In the genomic region with DNA sequence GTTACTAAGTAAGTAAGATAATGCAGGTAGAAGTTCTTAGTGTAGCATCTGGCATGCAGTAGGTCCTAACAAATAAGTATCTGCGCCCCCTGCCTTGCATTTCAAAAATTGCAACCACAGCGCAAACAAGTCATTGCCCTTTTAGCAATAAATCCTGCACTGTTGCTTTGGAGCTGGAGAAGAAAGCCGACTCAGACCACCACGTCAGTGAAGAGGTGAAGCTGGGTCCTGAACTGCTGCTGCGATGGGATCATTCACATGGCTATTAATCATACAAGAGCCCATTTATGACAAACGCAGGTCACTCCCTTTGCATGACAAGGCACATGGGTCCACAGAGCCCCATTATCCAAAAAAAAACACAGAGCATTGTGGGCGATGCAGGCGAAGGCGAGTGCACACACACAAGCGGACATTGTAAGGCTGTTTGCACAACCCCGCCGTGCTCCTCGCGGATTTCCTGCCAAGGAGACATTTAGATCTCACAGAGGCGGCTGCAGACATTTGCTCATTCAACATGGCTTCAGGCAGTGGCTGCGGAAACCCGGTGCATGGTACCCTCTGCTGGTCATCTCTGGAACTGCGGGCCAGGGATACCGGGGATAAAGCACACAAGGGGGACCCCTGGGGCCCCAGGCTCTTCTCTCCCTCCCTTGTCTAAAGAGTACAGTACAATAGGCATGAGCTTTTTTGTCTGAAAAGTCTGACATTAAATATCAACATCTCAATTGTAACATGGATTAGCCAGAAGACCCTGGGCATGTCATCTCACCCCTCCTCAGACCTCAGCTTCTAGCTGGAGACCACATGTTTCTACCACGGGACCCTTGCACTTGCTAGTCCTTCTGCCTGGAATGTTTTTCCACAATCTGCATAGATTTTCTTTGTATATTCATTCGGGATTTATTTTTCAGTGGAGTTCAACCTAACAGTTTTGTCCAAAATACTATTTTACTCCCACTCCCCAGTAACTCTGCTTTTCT, we compare ENCODE assay signal across 8 cellular contexts. TPM values are rescaled to one million over a fixed set of nuclear protein-coding genes. Genes with fewer than 3 reads are reported as not detected.
A peak's percentile ranks its signal among the peaks of the same experiment; 100 is the strongest.
DNase-seq lines count a peak whose midpoint lies in the region; ATAC-seq, FAIRE-seq and TF ChIP-seq lines count a peak whose summit lies in the region.

No MANE protein-coding gene starts in this region.

- DNase-seq in ACHN (peak; percentile 69), NCI-H2107 treated with DMSO at 0.1 percent for 48 hours (lab: John Stamatoyannopoulos, UW; ENCODE audit: unreplicated experiment) (peak; percentile 39), keratinocyte (ENCODE audit: low read depth, low spot score) (peak; percentile 58)
- DNase-seq in central memory CD4-positive, alpha-beta T cell, result peak; percentile 70
- DNase-seq in stimulated activated CD4-positive, alpha-beta T cell treated with anti-CD3 and anti-CD28 coated beads, Interleukin-15, amount 100 ng/mL, for 1 hour (ENCODE audit: low read depth in 1 of 2, low spot score in 1 of 2), result peak; percentile 65 to 83

- TF ChIP-seq CTCF in WI38 (IDR thresholded peaks at IDR 0.05; ENCODE audit: low read depth, low read length) (peak; percentile 94), keratinocyte (optimal IDR thresholded peaks at IDR 0.05 in 1 of 3, IDR thresholded peaks at IDR 0.05 in 1 of 3, conservative IDR thresholded peaks at IDR 0.05 in 1 of 3; ENCODE audit: extremely low read depth in 1 of 3, insufficient read depth in 2 of 3, low read length in 3 of 3) (peak; percentile 84 to 96 (median 91))

- no peaks in the 10 kb centered on the region for H3K36me3 ChIP-seq in keratinocyte (ENCODE audit: control insufficient read depth in 2 of 2, extremely low read depth in 1 of 2, insufficient read depth in 2 of 2, low read length in 2 of 2)

- no peaks in the 10 kb centered on the region for H3K9me1 ChIP-seq in keratinocyte (ENCODE audit: control insufficient read depth, extremely low read depth, insufficient read depth, low read length)

- no peaks in the 10 kb centered on the region for H3K79me2 ChIP-seq in keratinocyte (ENCODE audit: control insufficient read depth, insufficient read depth, low read length)

- ATAC-seq in GM18519 (IDR thresholded peaks at IDR 0.05; ENCODE audit: low FRiP score, unreplicated experiment) (peak; percentile 70), HG03066 (IDR thresholded peaks at IDR 0.05; ENCODE audit: low read depth, unreplicated experiment) (peak; percentile 89)

- no peak overlapping the region for H3K27ac ChIP-seq in keratinocyte (ENCODE audit: control insufficient read depth, insufficient read depth, low read length)

- FAIRE-seq in keratinocyte (lab: Jason Lieb, UNC), result peak; percentile 52

- H3K4me2 ChIP-seq in keratinocyte (ENCODE audit: control insufficient read depth, extremely low read depth, insufficient read depth, low read depth, low read length), result peak overlapping the region; percentile 98

- H3K27me3 ChIP-seq in keratinocyte (ENCODE audit: control insufficient read depth, extremely low read depth, insufficient read depth, low read length), result no peaks in the 10 kb centered on the region

- dilution Hi-C loops in keratinocyte (cut with MboI; ENCODE audit: extremely low pct_ligation_motif_present, low sequenced_read_pairs), result no loop called here

- no peaks in the 10 kb centered on the region for H3K9me3 ChIP-seq in keratinocyte (ENCODE audit: control insufficient read depth, low read depth, low read length)

- peaks cover 8% of the 10 kb centered on the region for H3K4me1 ChIP-seq in keratinocyte (ENCODE audit: control insufficient read depth, extremely low read depth, insufficient read depth, low read length)

- H3K9ac ChIP-seq in keratinocyte (ENCODE audit: control insufficient read depth, extremely low read depth, insufficient read depth, low read length), result no peak overlapping the region

- peak overlapping the region; percentile 87 for H2AFZ ChIP-seq in keratinocyte (ENCODE audit: control insufficient read depth, low read length)

- no peaks in the 10 kb centered on the region for H4K20me1 ChIP-seq in keratinocyte (ENCODE audit: control insufficient read depth, extremely low read depth, insufficient read depth, low read length)

- in situ Hi-C loops in ACHN (cut with HindIII; ENCODE audit: low pct_ligation_motif_present, low pct_unique_long_range_greater_than_20kb, low sequenced_read_pairs), result no loop called here

- peak overlapping the region; percentile 43 for H3K4me3 ChIP-seq in WI38 (ENCODE audit: low read depth, low read length)
- peak overlapping the region; percentile 19 to 58 (median 57) for H3K4me3 ChIP-seq in keratinocyte (ENCODE audit: control insufficient read depth in 2 of 3, extremely low read depth in 1 of 3, insufficient read depth in 2 of 3, low read depth in 1 of 3, low read length in 3 of 3)

RNA-seq across cellular contexts. Expression of a gene that starts 56.7 kb away (rescaled TPM):
- 0.69 to 1.4 TPM (median 0.79 TPM) in 3 replicates for polyA plus RNA-seq in keratinocyte
- 4.4 TPM for polyA plus RNA-seq in keratinocyte (2011; ENCODE audit: low read depth)
- 1.1 and 1.9 TPM in 2 replicates for polyA plus RNA-seq in keratinocyte (2011; cell fraction: cytosol; rRNA removed)
- polyA plus RNA-seq in keratinocyte (2011; cell fraction: nucleus; rRNA removed), result 2.3 TPM in 2 replicates
- 0.17 and 3.2 TPM in 2 replicates for polyA plus RNA-seq in keratinocyte (2012; ENCODE audit: low replicate concordance)
- 0.58 to 0.63 TPM in 2 of 3 replicates, not detected in the other for polyA minus RNA-seq in keratinocyte
- 0.58 TPM for polyA minus RNA-seq in keratinocyte (2011; cell fraction: cytosol; rRNA and poly(A)+ RNA removed)
- 1.6 and 2.4 TPM in 2 replicates for polyA minus RNA-seq in keratinocyte (2011; cell fraction: nucleus; rRNA and poly(A)+ RNA removed)
